8 cellular contexts compared by ENCODE assay signal in genomic region chr22:30667486-30668305, GRCh38. TPM values are rescaled to one million over a fixed set of nuclear protein-coding genes. Genes with fewer than 3 reads are reported as not detected.
A peak's percentile ranks its signal among the peaks of the same experiment; 100 is the strongest.
DNase-seq lines count a peak whose midpoint lies in the region; ATAC-seq and TF ChIP-seq lines count a peak whose summit lies in the region.

TSS of gene DUSP18 (minus strand) at chr22:30667875. CDS start at chr22:30664003, 3,872 bp downstream.

- H3K36me3 ChIP-seq in ascending aorta (peaks cover 11 to 13% of the 10 kb centered on the region in 2 donors), uterus (no peaks in the 10 kb centered on the region)

- intact Hi-C loops in T-helper 2 cell treated with Interferon-gamma antibody and Interleukin-4, amounts not matched to agents 100 ng/mL and 5 ng/mL, for 36 hours (cut with micrococcal nuclease) = loop anchor here (1.0 to 5.0 kb wide), 2 partner anchors 33 to 75 kb away; partner anchors contain the start of gene PES1
- intact Hi-C loops in ascending aorta (cut with DNase I) = loop anchor here (1.0 to 5.0 kb wide), 2 partner anchors 32 to 75 kb away; partner anchors contain the start of genes PES1 and SLC35E4
- intact Hi-C loops in right cardiac atrium (cut with DNase I) = no loop called here
- intact Hi-C loops in uterus (cut with DNase I; ENCODE audit: low total_unique reads) = no loop called here

- ATAC-seq in GM18498 (IDR thresholded peaks at IDR 0.05; ENCODE audit: unreplicated experiment) (peak; percentile 86), HG02885 (IDR thresholded peaks at IDR 0.05; ENCODE audit: poor library complexity, unreplicated experiment) (peak; percentile 91), right cardiac atrium (peak; percentile 99)

- WGBS in right cardiac atrium = under 1% methylated on average over 72 of the region's 72 CpGs

- peak; percentile 29 to 72 for TF ChIP-seq POLR2A in uterus (IDR thresholded peaks at IDR 0.05)

- H3K4me3 ChIP-seq in ascending aorta (peak within 1 kb of the TSS; percentile 64 to 80), right cardiac atrium (ENCODE audit: low read length) (peak within 1 kb of the TSS; percentile 62), uterus (peak within 1 kb of the TSS; percentile 67 to 77)

- DNase-seq in NCI-H187 (lab: John Stamatoyannopoulos, UW) (peak; percentile 61 to 81), ascending aorta (ENCODE audit: low spot score in 2 of 2) (peak; percentile 73 to 96), right cardiac atrium (peak; percentile 93 to 98 (median 97)), pulmonary artery endothelial cell (ENCODE audit: low read depth, low spot score) (peak; percentile 54), uterus (peak; percentile 93 to 96)

- H3K4me1 ChIP-seq in ascending aorta (peaks cover 4% of the 10 kb centered on the region in 2 donors), right cardiac atrium (ENCODE audit: control insufficient read depth, insufficient read depth, low read length) (no peaks in the 10 kb centered on the region), uterus (peaks cover 0 to 5% of the 10 kb centered on the region in 2 donors)

- TF ChIP-seq CTCF in ascending aorta (IDR thresholded peaks at IDR 0.05) (peak in 2 of 3 experiments; percentile 28 to 40), uterus (IDR thresholded peaks at IDR 0.05) (peak in 2 of 4 experiments; percentile 20 to 34)

- H3K9me3 ChIP-seq in ascending aorta (no peaks in the 10 kb centered on the region), right cardiac atrium (ENCODE audit: control insufficient read depth, low read length) (no peaks in the 10 kb centered on the region), uterus (no peaks in the 10 kb centered on the region)

- H3K27me3 ChIP-seq in ascending aorta = no peaks in the 10 kb centered on the region
- no peaks in the 10 kb centered on the region for H3K27me3 ChIP-seq in right cardiac atrium (ENCODE audit: control insufficient read depth, insufficient read depth)
- no peaks in the 10 kb centered on the region for H3K27me3 ChIP-seq in uterus

- peak within 1 kb of the TSS in 1 of 2 donors; percentile 1 for H3K27ac ChIP-seq in ascending aorta
- H3K27ac ChIP-seq in right cardiac atrium (ENCODE audit: low read length) = no peak within 1 kb of the TSS
- peak within 1 kb of the TSS; percentile 15 to 69 for H3K27ac ChIP-seq in uterus

RNA-seq across cellular contexts. Expression of gene DUSP18, which starts in this region (rescaled TPM):
- 11.0 and 11.2 TPM in 2 replicates for total RNA-seq in T-helper 2 cell treated with Interferon-gamma antibody and Interleukin-4, amounts not matched to agents 100 ng/mL and 5 ng/mL, for 36 hours
- total RNA-seq in ascending aorta (0.21 TPM), right cardiac atrium (1 to 10 TPM; 2.5 to 4.4 (median 3.5) TPM), pulmonary artery endothelial cell (10.6 and 19.8 TPM in 2 replicates), uterus (10 to 100 TPM in 1 of 4 donors, 1 to 10 TPM in 2, under 1 TPM in 1; 0.88 to 10.6 (median 9.8) TPM)
- 2.1 TPM for polyA plus RNA-seq in right cardiac atrium

Comparison
In these comparisons a context has a peak if more than half of its experiments do, and no peak if none do; other contexts are left out.
1. Peak in DNase-seq and H3K4me3 ChIP-seq in ascending aorta; RNA of the gene not detected or under 1 TPM.
2. intact Hi-C loops: an anchor here in T-helper 2 cell treated with Interferon-gamma antibody and Interleukin-4, amounts not matched to agents 100 ng/mL and 5 ng/mL, for 36 hours (1.0 to 5.0 kb wide) and ascending aorta (1.0 to 5.0 kb wide); none called in right cardiac atrium and uterus.